In the genomic region with DNA sequence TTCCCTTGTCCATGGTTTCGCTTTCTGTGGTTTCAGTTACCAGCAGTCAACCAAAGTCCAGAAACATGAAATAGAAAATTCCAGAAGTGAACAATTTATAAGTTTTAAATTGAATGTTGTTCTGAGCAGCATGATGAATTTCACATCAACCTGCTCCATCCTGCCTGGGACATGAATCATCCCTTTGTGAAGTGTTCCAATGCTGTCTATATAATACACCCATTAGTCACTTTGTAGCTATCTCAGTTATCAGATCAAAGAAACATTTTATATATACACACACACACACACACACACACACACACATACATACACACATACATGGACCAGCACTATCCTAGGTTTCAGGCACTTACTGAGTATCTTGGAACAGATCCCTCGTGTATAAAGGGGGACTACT, we compare ENCODE assay signal across 16 cellular contexts.
DNase-seq lines count a peak whose midpoint lies in the region; TF ChIP-seq lines count a peak whose summit lies in the region.
"Had no signal": no experiment of that assay in that cellular context is flagged by ENCODE, and none has a peak within 500 bp of the region (broad histone marks: within the 10 kb centered on the region; RNA-seq: fewer than 3 reads in every experiment).

No MANE protein-coding gene starts in this region.

- no peaks in the 10 kb centered on the region for H3K9me3 ChIP-seq in stomach
- H3K9me3 ChIP-seq: BE2C, HAP-1 had no signal

- H3K36me3 ChIP-seq in stomach, result no peaks in the 10 kb centered on the region
- H3K36me3 ChIP-seq: BE2C, HAP-1 had no signal

- H3K27ac ChIP-seq in stomach, result no peak overlapping the region

- H3K4me3 ChIP-seq in epithelial cell of esophagus (ENCODE audit: low read length) (no peak overlapping the region), stomach (no peak overlapping the region)
- H3K4me3 ChIP-seq: HAP-1 had no signal

- no peaks in the 10 kb centered on the region for H3K27me3 ChIP-seq in stomach
- H3K27me3 ChIP-seq: BE2C had no signal

- DNase-seq in HS-5 (ENCODE audit: low read depth) (peak; percentile 49), SW480 (ENCODE audit: low spot score) (peak; percentile 53), epithelial cell of esophagus (ENCODE audit: low read depth) (peak; percentile 85), kidney tubule cell (ENCODE audit: low spot score) (peak; percentile 33), stomach (no peak), ecto neural progenitor cell (ENCODE audit: low spot score) (no peak), mesenteric fat pad (ENCODE audit: low spot score) (no peak)
- DNase-seq: BE2C, DMS53, EL, GF-D8, Karpas-422, NCI-H1436, NCI-H187 treated with DMSO at 0.1 percent for 48 hours, NCI-H2107 had no signal

- no peak for TF ChIP-seq EP300 in stomach (IDR thresholded peaks at IDR 0.05)

- intact Hi-C loops in stomach (cut with DNase I; ENCODE audit: low total_unique reads), result no loop called here

- no peaks in the 10 kb centered on the region for H3K4me1 ChIP-seq in stomach
- H3K4me1 ChIP-seq: BE2C, HAP-1 had no signal

- TF ChIP-seq POLR2A in stomach (IDR thresholded peaks at IDR 0.05), result no peak

- TF ChIP-seq CTCF in epithelial cell of esophagus (IDR thresholded peaks at IDR 0.05; ENCODE audit: insufficient read depth, low read depth, low read length, missing control alignments) (no peak), stomach (IDR thresholded peaks at IDR 0.05) (no peak)

- 62 to 89% (median 76%) methylated on average over 2 of the region's 2 CpGs for WGBS in stomach, 5 donors

Comparison
In these comparisons a context has a peak if more than half of its experiments do, and no peak if none do; other contexts are left out.
1. DNase-seq: peak in HS-5 (single experiment), SW480 (single experiment), epithelial cell of esophagus (single experiment) and kidney tubule cell (single experiment); none in stomach (single experiment), ecto neural progenitor cell (single experiment) and mesenteric fat pad (single experiment).